1 cellular context compared by ENCODE assay signal in genomic region chr15:80698636-80699035, GRCh38.
TF ChIP-seq lines count a peak whose summit lies in the region.

No MANE protein-coding gene starts in this region.

TF ChIP-seq in GM12878, 131 proteins besides CTCF, POLR2A, EP300 and RAD21:
- TF ChIP-seq ZNF217 (IDR thresholded peaks at IDR 0.05): no peak
- no peak for TF ChIP-seq NFIC (IDR thresholded peaks at IDR 0.05; ENCODE audit: low read depth, low read length)
- TF ChIP-seq PAX5 (IDR thresholded peaks at IDR 0.05; ENCODE audit: borderline replicate concordance, low read depth, low read length): no peak
- no peak for TF ChIP-seq JUND (IDR thresholded peaks at IDR 0.05; ENCODE audit: low read depth, low read length)
- no peak for TF ChIP-seq CBX3 (IDR thresholded peaks at IDR 0.05; ENCODE audit: borderline replicate concordance, low read depth)
- no peak for TF ChIP-seq ATF2 (IDR thresholded peaks at IDR 0.05; ENCODE audit: low read length)
- TF ChIP-seq POLR2AphosphoS2 (IDR thresholded peaks at IDR 0.05; ENCODE audit: low read depth, low read length): no peak
- no peak for TF ChIP-seq CBFB (IDR thresholded peaks at IDR 0.05; ENCODE audit: low read depth)
